In genomic region chr4:171340282-171340681, GRCh38 we compare ENCODE assay signal across 23 cellular contexts.
"Had no signal": no experiment of that assay in that cellular context is flagged by ENCODE, and none has a peak within 500 bp of the region (broad histone marks: within the 10 kb centered on the region; RNA-seq: fewer than 3 reads in every experiment).

No MANE protein-coding gene starts in this region.

- H3K27ac ChIP-seq: esophagus squamous epithelium, left ventricle myocardium inferior, lower lobe of right lung, neutrophil, parathyroid adenoma, right atrium auricular region, sigmoid colon, stomach, tibial artery had no signal

- H3K9ac ChIP-seq: parathyroid adenoma had no signal

- FAIRE-seq: endometrium, frontal cortex, keratinocyte had no signal

- H3K4me3 ChIP-seq: esophagus squamous epithelium, left ventricle myocardium inferior, lower lobe of right lung, right atrium auricular region, sigmoid colon, stomach, tibial artery had no signal

- H3K4me1 ChIP-seq: esophagus squamous epithelium, left ventricle myocardium inferior, lower lobe of right lung, parathyroid adenoma, right atrium auricular region, sigmoid colon, stomach, tibial artery had no signal

- H3K9me3 ChIP-seq: esophagus squamous epithelium, left ventricle myocardium inferior, lower lobe of right lung, neutrophil, right atrium auricular region, sigmoid colon, stomach, tibial artery had no signal

- H2AFZ ChIP-seq: parathyroid adenoma had no signal

- H3K36me3 ChIP-seq: esophagus squamous epithelium, left ventricle myocardium inferior, lower lobe of right lung, neutrophil, right atrium auricular region, sigmoid colon, stomach, tibial artery had no signal

- H3K79me2 ChIP-seq: parathyroid adenoma had no signal

- ATAC-seq: effector memory CD8-positive, alpha-beta T cell; lower lobe of right lung; naive thymus-derived CD8-positive, alpha-beta T cell; stimulated activated effector memory CD8-positive, alpha-beta T cell treated with anti-CD3 and anti-CD28 coated beads, Interleukin-12 subunit alpha, Interleukin-12 subunit beta, amount 100 ng/mL, for 72 hours had no signal

- H3K27me3 ChIP-seq: esophagus squamous epithelium, neutrophil, right atrium auricular region, sigmoid colon, stomach, tibial artery had no signal

- DNase-seq: cerebellar nuclear complex; cortex of kidney; effector memory CD8-positive, alpha-beta T cell; erythroblast; esophagus squamous epithelium; head of caudate nucleus; left ventricle myocardium inferior; lower lobe of right lung; naive thymus-derived CD8-positive, alpha-beta T cell; nephron progenitor cell; sigmoid colon; stimulated activated CD4-positive, alpha-beta T cell treated with anti-CD3 and anti-CD28 coated beads, Interleukin-2, amount 100 ng/mL, for 24 hours; stimulated activated CD4-positive, alpha-beta T cell treated with anti-CD3 and anti-CD28 coated beads, Interleukin-4, amount 100 ng/mL, for 24 hours; stimulated activated naive CD4-positive, alpha-beta T cell treated with Interleukin-2 at 50 U/mL for 16 hours; stomach; tibial artery had no signal
